Comparison of ENCODE assay signal across 7 cellular contexts in genomic region chr7:134458806-134459698, GRCh38.
A peak's percentile ranks its signal among the peaks of the same experiment; 100 is the strongest.
DNase-seq lines count a peak whose midpoint lies in the region; ATAC-seq lines count a peak whose summit lies in the region.

Gene AKR1B1, minus strand, starts transcription at chr7:134459100. Its CDS starts 38 bp downstream, at chr7:134459062.

- H3K27ac Mint-ChIP-seq in central memory CD8-positive, alpha-beta T cell (ENCODE audit: low read depth): peak within 1 kb of the TSS; percentile 79

- ATAC-seq in GM18519 (IDR thresholded peaks at IDR 0.05; ENCODE audit: low FRiP score, unreplicated experiment) (peak; percentile 96), HG03045 (IDR thresholded peaks at IDR 0.05; ENCODE audit: unreplicated experiment) (peak; percentile 96)
- ATAC-seq in central memory CD8-positive, alpha-beta T cell (replicated peaks; ENCODE audit: extremely low read depth, poor library complexity, severe bottlenecking): peak; percentile 88

- peaks cover 1% of the 10 kb centered on the region for H3K9me3 Mint-ChIP-seq in central memory CD8-positive, alpha-beta T cell

- H3K4me1 Mint-ChIP-seq in central memory CD8-positive, alpha-beta T cell: peaks cover 44% of the 10 kb centered on the region

- no peaks in the 10 kb centered on the region for H3K27me3 Mint-ChIP-seq in central memory CD8-positive, alpha-beta T cell

- peak within 1 kb of the TSS; percentile 87 for H3K4me3 Mint-ChIP-seq in central memory CD8-positive, alpha-beta T cell

- peak; percentile 80 for DNase-seq in NCI-H2196 (lab: John Stamatoyannopoulos, UW; ENCODE audit: unreplicated experiment)
- DNase-seq in activated CD4-positive, CD25-positive, alpha-beta regulatory T cell treated with anti-CD3 and anti-CD28 coated beads, Interleukin-2, amount 50 U/mL, for 16 hours (ENCODE audit: low read depth, low spot score): peak; percentile 58
- DNase-seq in central memory CD8-positive, alpha-beta T cell (ENCODE audit: low spot score in 2 of 2): peak; percentile 80 to 82
- DNase-seq in iris pigment epithelial cell (ENCODE audit: low read depth): peak; percentile 93
- peak; percentile 81 to 85 (median 85) for DNase-seq in stimulated activated CD4-positive, alpha-beta T cell treated with anti-CD3 and anti-CD28 coated beads, Interleukin-12 subunit alpha, Interleukin-12 subunit beta, amount 100 ng/mL, for 48 hours (ENCODE audit: low read depth in 2 of 3, low spot score in 1 of 3)

- peaks cover 8% of the 10 kb centered on the region for H3K36me3 Mint-ChIP-seq in central memory CD8-positive, alpha-beta T cell (ENCODE audit: insufficient read depth)

Comparison
In these comparisons a context has a peak if more than half of its experiments do, and no peak if none do; other contexts are left out.
1. Peak in every context shown above with its lines: DNase-seq and ATAC-seq.